12 cellular contexts compared by ENCODE assay signal in the genomic region with DNA sequence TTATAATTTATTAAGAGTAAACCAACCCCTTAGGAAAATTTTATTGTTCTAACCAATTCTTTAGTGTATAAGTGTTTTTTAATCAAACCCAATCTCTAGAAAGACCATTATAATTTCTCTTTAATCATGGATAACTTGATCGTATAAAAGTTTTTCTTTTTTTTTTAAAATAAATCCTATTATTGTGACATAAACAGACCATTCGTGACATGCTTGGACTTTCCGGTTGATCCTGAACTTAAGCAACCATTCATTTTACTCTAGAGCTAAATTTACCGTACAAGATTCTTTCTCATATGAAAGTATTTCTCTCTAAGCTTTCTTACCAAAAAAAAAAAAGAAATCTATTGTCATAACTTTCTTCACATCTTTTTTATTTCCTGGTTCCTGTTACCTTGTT.
"Had no signal": no experiment of that assay in that cellular context is flagged by ENCODE, and none has a peak within 500 bp of the region (broad histone marks: within the 10 kb centered on the region; RNA-seq: fewer than 3 reads in every experiment).

No MANE protein-coding gene starts in this region.

- H3K4me1 ChIP-seq: lower lobe of right lung, suprapubic skin had no signal

- DNase-seq: activated CD4-positive, CD25-positive, alpha-beta regulatory T cell treated with anti-CD3 and anti-CD28 coated beads, Interleukin-2, amount 50 U/mL, for 72 hours; activated naive CD4-positive, alpha-beta T cell; activated T-cell treated with anti-CD3 and anti-CD28 coated beads for 4 hours; anterior cingulate cortex; effector memory CD4-positive, alpha-beta T cell; head of caudate nucleus; left colon; lower lobe of right lung; midbrain; stimulated activated naive CD8-positive, alpha-beta T cell treated with anti-CD3 and anti-CD28 coated beads, Interleukin-15, Interleukin-2, amounts not matched to agents 100 U/mL and 50 U/mL, for 24 hours had no signal

- FAIRE-seq: islet of Langerhans had no signal

- H3K36me3 ChIP-seq: lower lobe of right lung, suprapubic skin had no signal

- H3K27me3 ChIP-seq: suprapubic skin had no signal

- H3K27ac ChIP-seq: lower lobe of right lung, suprapubic skin had no signal

- H3K4me3 ChIP-seq: lower lobe of right lung, suprapubic skin had no signal
